ENCODE assay signal across 21 cellular contexts in the genomic region with DNA sequence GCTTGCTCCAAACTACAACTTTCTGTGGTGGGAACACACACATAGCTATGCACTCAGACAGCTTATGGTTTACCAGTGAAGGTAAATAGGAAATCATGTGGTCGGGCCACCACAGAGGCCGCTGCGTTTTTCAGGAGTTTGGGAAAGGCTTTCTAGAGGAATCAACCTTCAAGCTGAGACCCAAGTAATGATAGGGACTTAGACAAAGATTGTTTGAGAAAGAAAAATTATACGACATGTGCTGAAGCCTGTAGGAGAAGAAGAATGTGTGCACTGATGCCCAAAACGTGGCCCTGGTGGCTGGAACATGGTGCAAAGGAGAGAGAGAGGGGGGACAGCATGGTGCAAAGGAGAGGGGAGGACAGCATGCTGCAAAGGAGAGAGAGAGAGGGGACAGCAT.
"Had no signal": no experiment of that assay in that cellular context is flagged by ENCODE, and none has a peak within 500 bp of the region (broad histone marks: within the 10 kb centered on the region; RNA-seq: fewer than 3 reads in every experiment).

No MANE protein-coding gene starts in this region.

- H3K4me1 Mint-ChIP-seq: mesothelial cell of epicardium, naive B cell had no signal

- H3K9me3 ChIP-seq: gastroesophageal sphincter, heart left ventricle, left lung, lower lobe of right lung, mucosa of descending colon had no signal

- DNase-seq: dermis blood vessel endothelial cell; dorsolateral prefrontal cortex; effector CD4-positive, alpha-beta T cell; effector memory CD4-positive, alpha-beta T cell; erythroblast; foreskin keratinocyte; heart left ventricle; hypothalamus; left cardiac atrium; left ventricle myocardium superior; lower lobe of right lung; mesenchymal stem cell; mucosa of descending colon; naive B cell had no signal

- H3K4me2 ChIP-seq: hepatocyte had no signal

- H2AFZ ChIP-seq: hepatocyte had no signal

- ATAC-seq: esophagus mucosa, foreskin keratinocyte, gastroesophageal sphincter, heart left ventricle, left cardiac atrium, left lung, left ventricle myocardium superior, lower lobe of right lung, mucosa of descending colon had no signal

- H3K4me3 Mint-ChIP-seq: mesothelial cell of epicardium, naive B cell had no signal

- H3K36me3 ChIP-seq: gastroesophageal sphincter, heart left ventricle, left lung, lower lobe of right lung had no signal

- H3K27me3 ChIP-seq: foreskin keratinocyte, gastroesophageal sphincter, heart left ventricle, hepatocyte, left lung had no signal

- H3K27ac Mint-ChIP-seq: mesothelial cell of epicardium, naive B cell had no signal

- H3K79me2 ChIP-seq: hepatocyte had no signal

- H3K4me3 ChIP-seq: coronary artery, dorsolateral prefrontal cortex, gastroesophageal sphincter, heart left ventricle, hepatocyte, left lung, lower lobe of right lung, mucosa of descending colon had no signal

- H3K27ac ChIP-seq: coronary artery, dorsolateral prefrontal cortex, epithelial cell of prostate, foreskin keratinocyte, gastroesophageal sphincter, heart left ventricle, hepatocyte, left lung, lower lobe of right lung had no signal

- H3K36me3 Mint-ChIP-seq: mesothelial cell of epicardium, naive B cell had no signal

- H3K4me1 ChIP-seq: foreskin keratinocyte, left lung, lower lobe of right lung had no signal
